In the genomic region with DNA sequence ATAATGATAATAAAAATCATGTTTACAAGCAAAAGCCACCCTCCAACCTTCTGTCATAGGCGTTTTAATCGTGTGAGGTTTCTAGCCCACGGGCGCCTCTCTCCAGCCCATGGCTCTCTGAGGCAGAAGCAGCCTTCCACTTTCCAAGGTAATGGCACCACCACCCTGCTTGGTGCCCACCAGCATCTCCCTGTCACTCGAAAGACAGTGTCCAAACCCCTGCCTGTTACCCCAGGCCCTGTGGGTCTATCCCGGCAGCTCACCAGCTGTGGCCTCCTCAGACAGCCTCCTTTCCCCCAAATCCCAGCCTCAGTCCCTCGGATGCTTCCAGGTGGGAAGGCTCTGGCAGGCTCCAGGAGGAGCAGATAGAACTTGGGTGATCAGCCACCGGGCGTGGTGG, we compare ENCODE assay signal across 29 cellular contexts.
"Had no signal": no experiment of that assay in that cellular context is flagged by ENCODE, and none has a peak within 500 bp of the region (broad histone marks: within the 10 kb centered on the region; RNA-seq: fewer than 3 reads in every experiment).

No MANE protein-coding gene starts in this region.

- DNase-seq: effector CD8-positive, alpha-beta T cell; foreskin keratinocyte; glutamatergic neuron; hypothalamus; immature natural killer cell; islet precursor cell; left ventricle myocardium superior; natural killer cell; right lobe of liver; small intestine; stimulated activated CD4-positive, alpha-beta T cell treated with anti-CD3 and anti-CD28 coated beads, Interleukin-12 subunit alpha, Interleukin-12 subunit beta, amount 100 ng/mL, for 4 hours; stimulated activated CD4-positive, alpha-beta T cell treated with anti-CD3 and anti-CD28 coated beads, Interleukin-1b, Interleukin-23, amount 100 ng/mL, for 48 hours; stimulated activated CD4-positive, alpha-beta T cell treated with anti-CD3 and anti-CD28 coated beads, Interleukin-4, amount 100 ng/mL, for 1 hour; stimulated activated CD8-positive, alpha-beta memory T cell treated with anti-CD3 and anti-CD28 coated beads, Interleukin-4, amount 100 ng/mL, for 48 hours; stimulated activated naive CD4-positive, alpha-beta T cell; stimulated activated naive CD8-positive, alpha-beta T cell treated with anti-CD3 and anti-CD28 coated beads, Interleukin-15, amount 100 ng/mL, for 72 hours; uterus had no signal

- H3K4me3 Mint-ChIP-seq: dendritic cell treated with granulocyte-macrophage colony-stimulating factor and Interleukin-4, amounts not matched to agents 40 ng/mL and 50 ng/mL, for 4 days; immature natural killer cell; memory B cell; natural killer cell; stimulated activated naive CD8-positive, alpha-beta T cell treated with anti-CD3 and anti-CD28 coated beads, Interleukin-15, amount 100 ng/mL, for 72 hours; type B pancreatic cell had no signal

- H3K27ac Mint-ChIP-seq: dendritic cell treated with granulocyte-macrophage colony-stimulating factor and Interleukin-4, amounts not matched to agents 40 ng/mL and 50 ng/mL, for 4 days; immature natural killer cell; memory B cell; natural killer cell; progenitor cell of endocrine pancreas; stimulated activated naive CD8-positive, alpha-beta T cell treated with anti-CD3 and anti-CD28 coated beads, Interleukin-15, amount 100 ng/mL, for 72 hours; type B pancreatic cell had no signal

- FAIRE-seq: colon, endothelial cell of umbilical vein, small intestine had no signal

- H3K36me3 ChIP-seq: esophagus muscularis mucosa, gastroesophageal sphincter, neutrophil, right lobe of liver, suprapubic skin, uterus had no signal

- H3K4me3 ChIP-seq: esophagus muscularis mucosa, gastroesophageal sphincter, lung, right lobe of liver, suprapubic skin, uterus had no signal

- H3K9me3 Mint-ChIP-seq: dendritic cell treated with granulocyte-macrophage colony-stimulating factor and Interleukin-4, amounts not matched to agents 40 ng/mL and 50 ng/mL, for 4 days; immature natural killer cell; memory B cell; natural killer cell; stimulated activated naive CD8-positive, alpha-beta T cell treated with anti-CD3 and anti-CD28 coated beads, Interleukin-15, amount 100 ng/mL, for 72 hours; type B pancreatic cell had no signal

- H3K36me3 Mint-ChIP-seq: immature natural killer cell, memory B cell, natural killer cell, type B pancreatic cell had no signal

- H3K27ac ChIP-seq: esophagus muscularis mucosa, foreskin keratinocyte, gastroesophageal sphincter, neutrophil, parathyroid adenoma, right lobe of liver, suprapubic skin, uterus had no signal

- H3K4me1 Mint-ChIP-seq: natural killer cell had no signal

- H3K4me1 ChIP-seq: foreskin keratinocyte, parathyroid adenoma, right lobe of liver, uterus had no signal

- H2AFZ ChIP-seq: parathyroid adenoma had no signal

- H3K79me2 ChIP-seq: parathyroid adenoma had no signal

- H3K9ac ChIP-seq: parathyroid adenoma had no signal

- H3K9me3 ChIP-seq: esophagus muscularis mucosa, gastroesophageal sphincter, neutrophil, right lobe of liver, suprapubic skin, uterus had no signal
